ENCODE assay signal across 17 cellular contexts in the genomic region with DNA sequence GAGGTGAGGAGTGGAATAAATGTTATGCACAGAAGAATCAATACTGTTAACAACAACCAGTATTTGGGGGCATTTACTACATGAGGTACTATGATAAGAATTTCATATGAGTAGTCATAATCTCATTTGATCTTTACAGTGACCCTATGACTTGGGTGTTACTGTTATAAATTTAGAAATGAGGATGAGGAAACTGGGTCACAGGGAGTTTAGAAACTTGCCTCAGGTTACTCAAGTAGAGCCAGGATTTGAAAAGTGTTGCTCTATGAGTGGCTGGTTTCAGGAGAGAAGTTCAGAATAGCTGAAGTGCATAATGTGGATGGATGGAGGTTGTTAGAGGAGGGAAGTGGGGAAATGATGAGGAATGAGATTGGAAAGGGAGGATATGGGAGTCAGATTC. TPM values are rescaled to one million over a fixed set of nuclear protein-coding genes. Genes with fewer than 3 reads are reported as not detected.
"Had no signal": no experiment of that assay in that cellular context is flagged by ENCODE, and none has a peak within 500 bp of the region (broad histone marks: within the 10 kb centered on the region; RNA-seq: fewer than 3 reads in every experiment).

No MANE protein-coding gene starts in this region.

- H3K27me3 Mint-ChIP-seq: dendritic cell treated with granulocyte-macrophage colony-stimulating factor and Interleukin-4, amounts not matched to agents 40 ng/mL and 50 ng/mL, for 4 days had no signal

- H3K4me3 ChIP-seq: mucosa of descending colon, ovary, sigmoid colon had no signal

- H3K4me3 Mint-ChIP-seq: activated naive CD4-positive, alpha-beta T cell treated with anti-CD3 and anti-CD28 coated beads, Interleukin-2, amount 10 ng/mL, durations not matched to agents 7 days and 5 days; dendritic cell treated with granulocyte-macrophage colony-stimulating factor and Interleukin-4, amounts not matched to agents 40 ng/mL and 50 ng/mL, for 4 days; memory B cell; naive thymus-derived CD4-positive, alpha-beta T cell; T-helper 2 cell treated with Interferon-gamma antibody and Interleukin-4, amounts not matched to agents 5 μg/mL and 100 μg/mL, for 36 hours had no signal

- H3K27ac Mint-ChIP-seq: activated naive CD4-positive, alpha-beta T cell treated with anti-CD3 and anti-CD28 coated beads, Interleukin-2, amount 10 ng/mL, durations not matched to agents 7 days and 5 days; dendritic cell treated with granulocyte-macrophage colony-stimulating factor and Interleukin-4, amounts not matched to agents 40 ng/mL and 50 ng/mL, for 4 days; memory B cell; T-helper 2 cell treated with Interferon-gamma antibody and Interleukin-4, amounts not matched to agents 5 μg/mL and 100 μg/mL, for 36 hours had no signal

- ATAC-seq: activated CD4-positive, CD25-positive, alpha-beta regulatory T cell treated with anti-CD3 and anti-CD28 coated beads, Interleukin-2, amount 50 U/mL, for 24 hours; left ventricle myocardium superior; mucosa of descending colon; naive thymus-derived CD4-positive, alpha-beta T cell had no signal

- H3K27ac ChIP-seq: ovary, sigmoid colon had no signal

- H3K9me3 Mint-ChIP-seq: activated naive CD4-positive, alpha-beta T cell treated with anti-CD3 and anti-CD28 coated beads, Interleukin-2, amount 10 ng/mL, durations not matched to agents 7 days and 5 days; dendritic cell treated with granulocyte-macrophage colony-stimulating factor and Interleukin-4, amounts not matched to agents 40 ng/mL and 50 ng/mL, for 4 days; memory B cell; T-helper 2 cell treated with Interferon-gamma antibody and Interleukin-4, amounts not matched to agents 5 μg/mL and 100 μg/mL, for 36 hours had no signal

- H3K4me1 ChIP-seq: sigmoid colon had no signal

- H3K27me3 ChIP-seq: ovary, sigmoid colon had no signal

- H3K36me3 ChIP-seq: ovary, sigmoid colon had no signal

- DNase-seq: activated naive CD4-positive, alpha-beta T cell treated with anti-CD3 and anti-CD28 coated beads, Interleukin-2, amount 10 ng/mL, durations not matched to agents 7 days and 5 days; activated T-cell treated with anti-CD3 and anti-CD28 coated beads, Interleukin-2, amount 50 U/mL, for 1 hour; effector memory CD4-positive, alpha-beta T cell; kidney; left ventricle myocardium superior; mucosa of descending colon; naive thymus-derived CD4-positive, alpha-beta T cell; ovary; sigmoid colon; stimulated activated CD4-positive, alpha-beta T cell treated with anti-CD3 and anti-CD28 coated beads, Interleukin-1b, Interleukin-23, amount 100 ng/mL, for 48 hours had no signal

- FAIRE-seq: astrocyte, bronchial epithelial cell, frontal cortex, kidney had no signal

- H3K36me3 Mint-ChIP-seq: activated naive CD4-positive, alpha-beta T cell treated with anti-CD3 and anti-CD28 coated beads, Interleukin-2, amount 10 ng/mL, durations not matched to agents 7 days and 5 days; memory B cell; naive thymus-derived CD4-positive, alpha-beta T cell had no signal

RNA-seq across cellular contexts. Expression of gene DDIT4L, which starts 16.6 kb away (rescaled TPM):
- polyA plus RNA-seq: naive thymus-derived CD4-positive, alpha-beta T cell had no signal
